Comparison of ENCODE assay signal across 22 cellular contexts in genomic region chr2:16168506-16169264, GRCh38.
DNase-seq lines count a peak whose midpoint lies in the region; ATAC-seq and TF ChIP-seq lines count a peak whose summit lies in the region.
"Had no signal": no experiment of that assay in that cellular context is flagged by ENCODE, and none has a peak within 500 bp of the region (broad histone marks: within the 10 kb centered on the region; RNA-seq: fewer than 3 reads in every experiment).

No MANE protein-coding gene starts in this region.

- H2BK120ac ChIP-seq in mesendoderm (ENCODE audit: low read depth, low read length) (no peak overlapping the region), trophoblast cell (ENCODE audit: insufficient read depth, low read length, poor library complexity) (peak overlapping the region; percentile 60)

- H3K36me3 Mint-ChIP-seq in WTC11, result no peaks in the 10 kb centered on the region
- H3K36me3 Mint-ChIP-seq: CD4-positive, alpha-beta memory T cell had no signal

- intact Hi-C loops in psoas muscle (cut with DNase I), result no loop called here

- peaks cover 45% of the 10 kb centered on the region for H3K4me1 Mint-ChIP-seq in WTC11
- H3K4me1 Mint-ChIP-seq: CD4-positive, alpha-beta memory T cell had no signal

- H2BK12ac ChIP-seq in trophoblast cell (ENCODE audit: low read length), result peak overlapping the region; percentile 20

- H3K4me1 ChIP-seq in mesendoderm (ENCODE audit: control insufficient read depth, low read depth, low read length), result no peaks in the 10 kb centered on the region
- H3K4me1 ChIP-seq in trophoblast cell (ENCODE audit: control insufficient read depth in 1 of 2, insufficient read depth in 2 of 2, low read length in 2 of 2), result peaks cover 7 to 10% of the 10 kb centered on the region in 2 experiments
- H3K4me1 ChIP-seq in psoas muscle, result no peaks in the 10 kb centered on the region
- H3K4me1 ChIP-seq: A549 had no signal

- POLR2A ChIA-PET in WTC11 (lab: Charles Lee), result no interaction called here

- H2AK5ac ChIP-seq in mesendoderm (ENCODE audit: low read length), result no peak overlapping the region
- no peak overlapping the region for H2AK5ac ChIP-seq in trophoblast cell (ENCODE audit: low read length)

- H3K79me2 ChIP-seq in mesendoderm (ENCODE audit: control insufficient read depth, insufficient read depth, low read length) (no peaks in the 10 kb centered on the region), trophoblast cell (ENCODE audit: control insufficient read depth, insufficient read depth, low read length, poor library complexity) (no peaks in the 10 kb centered on the region)

- no peaks in the 10 kb centered on the region for H3K9me3 Mint-ChIP-seq in WTC11

- H2BK5ac ChIP-seq in mesendoderm (ENCODE audit: low read length), result no peak overlapping the region
- peak overlapping the region; percentile 57 for H2BK5ac ChIP-seq in trophoblast cell (ENCODE audit: low read depth, low read length, poor library complexity)

- H3K18ac ChIP-seq in mesendoderm (ENCODE audit: low read length) (no peak overlapping the region), trophoblast cell (ENCODE audit: low read length) (no peak overlapping the region)

- no peak overlapping the region for H2BK15ac ChIP-seq in mesendoderm (replicated peaks; ENCODE audit: low read depth)

- H3K27me3 Mint-ChIP-seq in WTC11 (ENCODE audit: low read depth), result no peaks in the 10 kb centered on the region; the same call in 1 of the 2 replicates
- H3K27me3 Mint-ChIP-seq: CD4-positive, alpha-beta memory T cell; IgD-negative memory B cell had no signal

- H4K8ac ChIP-seq in mesendoderm (ENCODE audit: low read depth, low read length) (no peak overlapping the region), trophoblast cell (ENCODE audit: low read depth, low read length) (no peak overlapping the region)

- H4K12ac ChIP-seq in trophoblast cell (ENCODE audit: low read depth, low read length), result no peak overlapping the region

- TF ChIP-seq CTCF in WTC11 (IDR thresholded peaks at IDR 0.05) (no peak), psoas muscle (IDR thresholded peaks at IDR 0.05) (no peak)

- H2AFZ ChIP-seq in trophoblast cell (ENCODE audit: insufficient read depth, low read length, poor library complexity), result no peak overlapping the region
- H2AFZ ChIP-seq: GM23248 had no signal

- H3K23ac ChIP-seq in mesendoderm (ENCODE audit: low read length) (no peak overlapping the region), trophoblast cell (ENCODE audit: low read length) (no peak overlapping the region)

- H3K36me3 ChIP-seq in mesendoderm (ENCODE audit: control insufficient read depth, insufficient read depth, low read length) (no peaks in the 10 kb centered on the region), trophoblast cell (ENCODE audit: control insufficient read depth in 1 of 2, insufficient read depth in 2 of 2, low read length in 2 of 2) (no peaks in the 10 kb centered on the region), psoas muscle (ENCODE audit: insufficient read depth in 1 of 2, low read depth in 1 of 2) (no peaks in the 10 kb centered on the region)
- H3K36me3 ChIP-seq: BLaER1 had no signal

- no peak overlapping the region for H4K5ac ChIP-seq in mesendoderm (ENCODE audit: low read length)

- H3K27ac ChIP-seq in mesendoderm (ENCODE audit: low read depth, low read length), result no peak overlapping the region
- H3K27ac ChIP-seq in trophoblast cell (ENCODE audit: low read depth, low read length), result peak overlapping the region; percentile 31
- no peak overlapping the region for H3K27ac ChIP-seq in psoas muscle
- H3K27ac ChIP-seq: A549, BLaER1, GM23248 had no signal

- peak overlapping the region; percentile 48 for H4K91ac ChIP-seq in trophoblast cell (ENCODE audit: low read depth, low read length)

- CTCF ChIA-PET in WTC11 (lab: Charles Lee), result interaction anchor here (0.9 kb wide), 1 partner anchor 356 kb away, joined by 3 read pairs; no protein-coding TSS in a partner anchor

- ATAC-seq in WTC11, result peak; percentile 8; the same call in 1 of the 2 replicates
- no peak for ATAC-seq in psoas muscle
- ATAC-seq in activated CD4-positive, CD25-positive, alpha-beta regulatory T cell treated with anti-CD3 and anti-CD28 coated beads, Interleukin-2, amount 50 U/mL, for 24 hours, result no peak
- ATAC-seq: A549, HCT116 had no signal

- H3K9ac ChIP-seq in mesendoderm (ENCODE audit: low read length), result no peak overlapping the region
- H3K9ac ChIP-seq in trophoblast cell (ENCODE audit: low read length), result no peak overlapping the region
- H3K9ac ChIP-seq: BLaER1, GM23248 had no signal

- no CpG with 5 or more reads among the region's 24 CpGs for WGBS in mesendoderm (ENCODE audit: extremely low coverage, insufficient coverage, low lambda C conversion rate)
- no CpG with 5 or more reads among the region's 24 CpGs for WGBS in trophoblast cell (ENCODE audit: extremely low coverage, insufficient coverage, insufficient read length)
- 91 to 93% (median 92%) methylated on average over 23 to 24 of the region's 24 CpGs for WGBS in psoas muscle, 3 donors

- H3K4me3 Mint-ChIP-seq in WTC11, result no peak overlapping the region
- H3K4me3 Mint-ChIP-seq: CD4-positive, alpha-beta memory T cell; IgD-negative memory B cell had no signal

- no peak overlapping the region for H3K27ac Mint-ChIP-seq in WTC11
- H3K27ac Mint-ChIP-seq: CD4-positive, alpha-beta memory T cell; IgD-negative memory B cell had no signal

- H3K79me1 ChIP-seq in mesendoderm (ENCODE audit: low read length) (no peaks in the 10 kb centered on the region), trophoblast cell (ENCODE audit: low read length) (no peaks in the 10 kb centered on the region)

- H3K14ac ChIP-seq in trophoblast cell (ENCODE audit: low read length), result no peak overlapping the region

- H3K4me2 ChIP-seq in mesendoderm (ENCODE audit: low read length), result no peak overlapping the region
- H3K4me2 ChIP-seq in trophoblast cell (ENCODE audit: low read length), result no peak overlapping the region
- H3K4me2 ChIP-seq: A549, BLaER1 had no signal

- H3K27me3 ChIP-seq in mesendoderm (ENCODE audit: insufficient read depth, low read length, poor library complexity), result no peaks in the 10 kb centered on the region
- no peaks in the 10 kb centered on the region for H3K27me3 ChIP-seq in trophoblast cell (ENCODE audit: insufficient read depth, low read length)
- H3K27me3 ChIP-seq in psoas muscle (ENCODE audit: insufficient read depth in 3 of 3, low read length in 2 of 3), result no peaks in the 10 kb centered on the region
- H3K27me3 ChIP-seq: BLaER1 had no signal

- H3K56ac ChIP-seq in mesendoderm (ENCODE audit: low read length), result no peak overlapping the region

- DNase-seq in ELF-1 (ENCODE audit: low read depth, low spot score) (peak; percentile 92), WTC11 (ENCODE audit: low spot score) (no peak), mesendoderm (peak; percentile 42), trophoblast cell (peak; percentile 85 to 92), psoas muscle (no peak), OCI-M1 (lab: John Stamatoyannopoulos, UW) (no peak)
- DNase-seq: CD4-positive, alpha-beta memory T cell; DMS153; GF-D8; GM23248; Karpas-422; NCI-H1048; NCI-H1436; NCI-H1930; NCI-H2171; NCI-H526 treated with DMSO at 0.1 percent for 48 hours; SHP77 had no signal

- no peak overlapping the region for H3K4me3 ChIP-seq in mesendoderm (ENCODE audit: low read length)
- H3K4me3 ChIP-seq in trophoblast cell (ENCODE audit: low read depth, low read length), result no peak overlapping the region
- H3K4me3 ChIP-seq in psoas muscle, result no peak overlapping the region
- H3K4me3 ChIP-seq: A549, BLaER1, GM23248 had no signal

- H3K9me3 ChIP-seq in trophoblast cell (ENCODE audit: insufficient read depth, low read depth, low read length) (no peaks in the 10 kb centered on the region), psoas muscle (no peaks in the 10 kb centered on the region)
- H3K9me3 ChIP-seq: BLaER1 had no signal

- H3K4ac ChIP-seq in mesendoderm (ENCODE audit: low read depth, low read length) (no peak overlapping the region), trophoblast cell (ENCODE audit: low read depth, low read length) (no peak overlapping the region)

TF ChIP-seq in WTC11, 78 proteins besides CTCF, POLR2A, EP300 and RAD21:
- no peak for TF ChIP-seq FOXJ3 (CRISPR knock-in tag; IDR thresholded peaks at IDR 0.05; ENCODE audit: borderline replicate concordance)
- no peak for TF ChIP-seq OVOL2 (CRISPR knock-in tag; IDR thresholded peaks at IDR 0.05; ENCODE audit: borderline replicate concordance)
- TF ChIP-seq, protein P1, sequence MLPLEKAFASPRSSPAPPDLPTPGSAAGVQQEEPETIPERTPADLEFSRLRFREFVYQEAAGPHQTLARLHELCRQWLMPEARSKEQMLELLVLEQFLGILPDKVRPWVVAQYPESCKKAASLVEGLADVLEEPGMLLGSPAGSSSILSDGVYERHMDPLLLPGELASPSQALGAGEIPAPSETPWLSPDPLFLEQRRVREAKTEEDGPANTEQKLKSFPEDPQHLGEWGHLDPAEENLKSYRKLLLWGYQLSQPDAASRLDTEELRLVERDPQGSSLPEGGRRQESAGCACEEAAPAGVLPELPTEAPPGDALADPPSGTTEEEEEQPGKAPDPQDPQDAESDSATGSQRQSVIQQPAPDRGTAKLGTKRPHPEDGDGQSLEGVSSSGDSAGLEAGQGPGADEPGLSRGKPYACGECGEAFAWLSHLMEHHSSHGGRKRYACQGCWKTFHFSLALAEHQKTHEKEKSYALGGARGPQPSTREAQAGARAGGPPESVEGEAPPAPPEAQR (CRISPR knock-in tag; IDR thresholded peaks at IDR 0.05), result no peak
- TF ChIP-seq, protein P2, sequence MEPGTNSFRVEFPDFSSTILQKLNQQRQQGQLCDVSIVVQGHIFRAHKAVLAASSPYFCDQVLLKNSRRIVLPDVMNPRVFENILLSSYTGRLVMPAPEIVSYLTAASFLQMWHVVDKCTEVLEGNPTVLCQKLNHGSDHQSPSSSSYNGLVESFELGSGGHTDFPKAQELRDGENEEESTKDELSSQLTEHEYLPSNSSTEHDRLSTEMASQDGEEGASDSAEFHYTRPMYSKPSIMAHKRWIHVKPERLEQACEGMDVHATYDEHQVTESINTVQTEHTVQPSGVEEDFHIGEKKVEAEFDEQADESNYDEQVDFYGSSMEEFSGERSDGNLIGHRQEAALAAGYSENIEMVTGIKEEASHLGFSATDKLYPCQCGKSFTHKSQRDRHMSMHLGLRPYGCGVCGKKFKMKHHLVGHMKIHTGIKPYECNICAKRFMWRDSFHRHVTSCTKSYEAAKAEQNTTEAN (CRISPR knock-in tag; IDR thresholded peaks at IDR 0.05), result no peak
- no peak for TF ChIP-seq JAZF1 (CRISPR knock-in tag; IDR thresholded peaks at IDR 0.05)
- no peak for TF ChIP-seq ZNF671 (CRISPR knock-in tag; IDR thresholded peaks at IDR 0.05)
- no peak for TF ChIP-seq ETV6 (CRISPR knock-in tag; IDR thresholded peaks at IDR 0.05)
- TF ChIP-seq ZNF138 (CRISPR knock-in tag; conservative IDR thresholded peaks at IDR 0.05), result no peak
- TF ChIP-seq MXD4 (CRISPR knock-in tag; IDR thresholded peaks at IDR 0.05; ENCODE audit: borderline replicate concordance), result no peak
TF ChIP-seq in WTC11: peak in this region for 0.

Comparison
In these comparisons a context has a peak if more than half of its experiments do, and no peak if none do; other contexts are left out.
1. DNase-seq: peak in ELF-1 (single experiment), mesendoderm (single experiment) and trophoblast cell (2 of 2); none in WTC11 (single experiment), psoas muscle (0 of 2) and OCI-M1 (single experiment).